23 cellular contexts compared by ENCODE assay signal in the genomic region with DNA sequence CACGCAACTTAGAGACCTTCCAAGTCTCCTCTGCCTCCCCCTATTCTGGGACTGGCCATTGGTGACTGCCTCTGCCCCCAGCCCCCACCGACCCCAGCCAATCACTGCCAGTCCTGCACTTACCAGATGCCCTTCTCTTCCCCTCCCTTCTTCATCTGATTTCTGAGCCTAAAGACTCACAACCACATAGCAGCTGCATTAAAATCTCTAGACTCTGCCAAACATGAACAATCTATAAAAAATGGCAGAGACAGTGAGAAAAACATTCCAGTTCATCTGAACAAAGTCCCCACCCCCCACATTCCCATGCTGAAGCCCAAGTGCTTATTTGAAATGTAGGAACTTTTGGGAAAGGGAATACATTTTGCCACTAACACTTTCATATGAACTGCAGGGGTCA.
DNase-seq lines count a peak whose midpoint lies in the region; TF ChIP-seq lines count a peak whose summit lies in the region.
"Had no signal": no experiment of that assay in that cellular context is flagged by ENCODE, and none has a peak within 500 bp of the region (broad histone marks: within the 10 kb centered on the region; RNA-seq: fewer than 3 reads in every experiment).

No MANE protein-coding gene starts in this region.

- no peak overlapping the region for H3K4me3 ChIP-seq in smooth muscle cell
- H3K4me3 ChIP-seq: GM12878 had no signal

- no peaks in the 10 kb centered on the region for H3K27me3 ChIP-seq in smooth muscle cell (ENCODE audit: low read depth)

- H3K4me3 Mint-ChIP-seq in brain, result no peak overlapping the region
- H3K4me3 Mint-ChIP-seq in glutamatergic neuron (ENCODE audit: unreplicated experiment), result no peak overlapping the region
- H3K4me3 Mint-ChIP-seq: B cell; CD4-positive, alpha-beta memory T cell; HFFc6 had no signal

- DNase-seq in LHCN-M2 (ENCODE audit: low read depth) (peak; percentile 87), glutamatergic neuron (no peak), smooth muscle cell (lab: John Stamatoyannopoulos, UW; ENCODE audit: unreplicated experiment) (no peak), erythroblast (lab: John Stamatoyannopoulos, UW) (no peak)
- no peak for DNase-seq in effector CD4-positive, alpha-beta T cell
- no peak for DNase-seq in activated CD8-positive, alpha-beta memory T cell treated with anti-CD3 and anti-CD28 coated beads, Interleukin-2, amount 50 U/mL, for 48 hours
- DNase-seq: CD4-positive, alpha-beta memory T cell; DMS153; EL; H7; HFFc6; KG1; MV-4-11; NCI-H1417; NCI-H187; NCI-H2107; NCI-H510A; NCI-H774; PC-3; SHP77 treated with DMSO at 0.1 percent for 48 hours had no signal

- WGBS in smooth muscle cell (ENCODE audit: low lambda C conversion rate), result 60% methylated on average over 2 of the region's 2 CpGs

- peaks cover 0 to 5% (median under 1%) of the 10 kb centered on the region in 5 experiments for H3K9me3 Mint-ChIP-seq in brain
- H3K9me3 Mint-ChIP-seq in glutamatergic neuron (ENCODE audit: unreplicated experiment), result peaks cover 1% of the 10 kb centered on the region
- H3K9me3 Mint-ChIP-seq: CD4-positive, alpha-beta memory T cell; HFFc6 had no signal

- H3K27me3 Mint-ChIP-seq in brain (peaks cover 9% of the 10 kb centered on the region), glutamatergic neuron (ENCODE audit: unreplicated experiment) (peaks cover 1% of the 10 kb centered on the region)
- H3K27me3 Mint-ChIP-seq: B cell had no signal

- no peak for TF ChIP-seq POLR2A in erythroblast (IDR thresholded peaks at IDR 0.05; ENCODE audit: low read length)

- H3K79me2 ChIP-seq in smooth muscle cell (ENCODE audit: low read depth), result no peaks in the 10 kb centered on the region

- no peaks in the 10 kb centered on the region for H3K9me3 ChIP-seq in smooth muscle cell (replicated peaks; ENCODE audit: low read depth)

- H3K27ac Mint-ChIP-seq in brain (peak overlapping the region in 3 of 5 experiments; percentile 27 to 69 (median 59)), glutamatergic neuron (ENCODE audit: unreplicated experiment) (peak overlapping the region; percentile 13)
- H3K27ac Mint-ChIP-seq: B cell, HFFc6 had no signal

- TF ChIP-seq CTCF in brain (conservative IDR thresholded peaks at IDR 0.05) (no peak), glutamatergic neuron (IDR thresholded peaks at IDR 0.05; ENCODE audit: partially characterized antibody, unreplicated experiment) (no peak), smooth muscle cell (IDR thresholded peaks at IDR 0.05; ENCODE audit: borderline replicate concordance, insufficient read depth, poor library complexity, severe bottlenecking) (no peak)

- peak overlapping the region; percentile 45 for H3K4me2 ChIP-seq in smooth muscle cell

- no peaks in the 10 kb centered on the region for H3K36me3 ChIP-seq in smooth muscle cell (ENCODE audit: low read depth)

- no peak overlapping the region for H3K27ac ChIP-seq in smooth muscle cell (ENCODE audit: low read depth)

- no peaks in the 10 kb centered on the region for H3F3A ChIP-seq in smooth muscle cell (ENCODE audit: low read depth)

- no peaks in the 10 kb centered on the region for H3K4me1 ChIP-seq in smooth muscle cell (ENCODE audit: low read depth)

- H2AFZ ChIP-seq in smooth muscle cell (ENCODE audit: low read depth), result peak overlapping the region; percentile 48

- no peaks in the 10 kb centered on the region for H4K20me1 ChIP-seq in smooth muscle cell (ENCODE audit: low read depth)

- no peaks in the 10 kb centered on the region for H3K36me3 Mint-ChIP-seq in brain
- peaks cover 8% of the 10 kb centered on the region for H3K36me3 Mint-ChIP-seq in glutamatergic neuron (ENCODE audit: unreplicated experiment)
- H3K36me3 Mint-ChIP-seq: CD4-positive, alpha-beta memory T cell had no signal

- H3K9ac ChIP-seq in smooth muscle cell (ENCODE audit: low read depth), result no peak overlapping the region

- peaks cover 31% of the 10 kb centered on the region for H3K4me1 Mint-ChIP-seq in brain
- H3K4me1 Mint-ChIP-seq in glutamatergic neuron (ENCODE audit: low read depth, unreplicated experiment), result peaks cover 26% of the 10 kb centered on the region
- H3K4me1 Mint-ChIP-seq: B cell had no signal
